ENCODE assay signal across 19 cellular contexts in the genomic region with DNA sequence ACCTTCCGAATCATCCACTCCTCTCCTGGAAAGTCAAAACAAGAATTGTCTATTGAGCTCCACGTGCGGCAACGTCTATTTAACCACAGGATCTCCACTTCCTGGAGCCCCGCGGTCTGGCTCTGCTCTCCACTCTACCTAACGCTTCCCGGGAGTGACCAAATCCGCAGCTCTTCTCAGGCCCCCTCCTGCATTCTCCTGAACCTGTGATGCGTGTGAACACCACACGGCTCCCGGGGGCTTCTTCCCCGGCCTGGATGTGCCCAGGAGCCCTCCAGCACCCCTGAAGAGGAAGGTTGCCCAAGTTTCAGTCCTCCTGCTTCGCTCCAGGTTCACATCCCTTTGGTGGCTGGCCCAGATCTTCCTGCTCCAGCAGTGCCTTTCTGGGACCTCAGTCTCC. TPM values are rescaled to one million over a fixed set of nuclear protein-coding genes. Genes with fewer than 3 reads are reported as not detected.
DNase-seq lines count a peak whose midpoint lies in the region; ATAC-seq, FAIRE-seq and TF ChIP-seq lines count a peak whose summit lies in the region.
"Had no signal": no experiment of that assay in that cellular context is flagged by ENCODE, and none has a peak within 500 bp of the region (broad histone marks: within the 10 kb centered on the region; RNA-seq: fewer than 3 reads in every experiment).

No MANE protein-coding gene starts in this region.

- H2BK5ac ChIP-seq in H1 (ENCODE audit: low read depth, low read length), result no peak overlapping the region

- H3K36me3 ChIP-seq in HUES64 (ENCODE audit: insufficient read depth, low read length) (no peaks in the 10 kb centered on the region), H1 (ENCODE audit: control insufficient read depth in 2 of 4, insufficient read depth in 4 of 4, low read length in 3 of 4) (peaks cover 0 to 7% (median 0%) of the 10 kb centered on the region in 4 experiments; a peak in 1 of 8 replicates)
- H3K36me3 ChIP-seq: SJCRH30 had no signal

- H2AK5ac ChIP-seq in H1 (ENCODE audit: low read depth, low read length), result no peak overlapping the region

- no peaks in the 10 kb centered on the region for H3K79me1 ChIP-seq in H1 (ENCODE audit: low read depth, low read length)

- H3K4me1 ChIP-seq in HUES64 (ENCODE audit: insufficient read depth, low read length), result 0 out of 2 replicates have a peak, but pooled peaks cover 6% of the 10 kb centered on the region
- peaks cover 0 to 18% (median 13%) of the 10 kb centered on the region in 4 experiments; a peak in 6 of 7 replicates for H3K4me1 ChIP-seq in H1 (replicated peaks in 1 of 4; ENCODE audit: control insufficient read depth in 3 of 4, insufficient read depth in 4 of 4, low read length in 3 of 4)
- H3K4me1 ChIP-seq: SJCRH30 had no signal

- DNase-seq in H1 (ENCODE audit: low read depth in 1 of 2, low spot score in 2 of 2), result no peak
- no peak for DNase-seq in mesothelial cell of epicardium (ENCODE audit: low spot score in 2 of 2, unreplicated experiment in 2 of 2)
- no peak for DNase-seq in progenitor cell of endocrine pancreas (ENCODE audit: low spot score, unreplicated experiment)
- DNase-seq in cortex of kidney (lab: John Stamatoyannopoulos, UW), result no peak
- no peak for DNase-seq in NCI-H2081 (lab: John Stamatoyannopoulos, UW)
- DNase-seq in stimulated activated naive CD4-positive, alpha-beta T cell (lab: John Stamatoyannopoulos, UW), result no peak
- DNase-seq: ACHN; CD4-positive, alpha-beta memory T cell; GF-D8; NCI-H1436 treated with DMSO at 0.1 percent for 48 hours; NCI-H226; NCI-H526 treated with DMSO at 0.1 percent for 48 hours; OCI-M1; RPMI8226; SJCRH30 had no signal

- H3K4me3 Mint-ChIP-seq in mesothelial cell of epicardium (peak overlapping the region; percentile 52), progenitor cell of endocrine pancreas (ENCODE audit: low read depth) (peak overlapping the region; percentile 27)
- H3K4me3 Mint-ChIP-seq: B cell; CD4-positive, alpha-beta memory T cell had no signal

- H3K9me3 Mint-ChIP-seq in mesothelial cell of epicardium (no peaks in the 10 kb centered on the region), progenitor cell of endocrine pancreas (ENCODE audit: low read depth) (no peaks in the 10 kb centered on the region)

- H3K23me2 ChIP-seq in H1 (ENCODE audit: low read depth, low read length), result peaks cover 13% of the 10 kb centered on the region; the same call in 1 of the 2 replicates

- peaks cover 81% of the 10 kb centered on the region for H3K27me3 Mint-ChIP-seq in mesothelial cell of epicardium (ENCODE audit: low read depth)
- H3K27me3 Mint-ChIP-seq in progenitor cell of endocrine pancreas, result peaks cover 78% of the 10 kb centered on the region

- H3K27me3 ChIP-seq in HUES64 (ENCODE audit: insufficient read depth, low read length), result peaks cover 100% of the 10 kb centered on the region
- peaks cover 76 to 98% (median 94%) of the 10 kb centered on the region in 4 experiments for H3K27me3 ChIP-seq in H1 (replicated peaks in 1 of 4; ENCODE audit: control insufficient read depth in 3 of 4, extremely low read depth in 1 of 4, insufficient read depth in 3 of 4, low read length in 3 of 4)

- CTCF ChIA-PET in H1 (lab: Charles Lee; ENCODE audit: partially characterized antibody), result interaction anchor here (1.1 to 8.7 kb wide), 9 partner anchors 8 to 34 kb away, joined by 3 to 115 read pairs (median 19); partner anchors contain the start of gene ZNF467

- H3K27ac Mint-ChIP-seq in mesothelial cell of epicardium, result no peak overlapping the region
- H3K27ac Mint-ChIP-seq in progenitor cell of endocrine pancreas, result no peak overlapping the region
- H3K27ac Mint-ChIP-seq: B cell had no signal

- POLR2A ChIA-PET in H1 (lab: Charles Lee; ENCODE audit: partially characterized antibody), result interaction anchor here (1.1 to 1.3 kb wide), 3 partner anchors 8 to 33 kb away, joined by 3 read pairs; no protein-coding TSS in a partner anchor

- no peak for TF ChIP-seq EP300 in H1 (IDR thresholded peaks at IDR 0.05; ENCODE audit: borderline replicate concordance in 1 of 2, low read depth in 2 of 2, low read length in 2 of 2)

- H3K9me3 ChIP-seq in HUES64 (ENCODE audit: insufficient read depth, low read depth, low read length) (no peaks in the 10 kb centered on the region), H1 (ENCODE audit: insufficient read depth in 2 of 2, low read depth in 1 of 2, low read length in 1 of 2) (no peaks in the 10 kb centered on the region; a peak in 1 of 4 replicates)
- H3K9me3 ChIP-seq: SJCRH30 had no signal

- no peak for TF ChIP-seq RAD21 in H1 (IDR thresholded peaks at IDR 0.05 in 1 of 2, conservative IDR thresholded peaks at IDR 0.05 in 1 of 2; ENCODE audit: low read depth in 2 of 2, low read length in 2 of 2)

- H4K91ac ChIP-seq in H1 (replicated peaks; ENCODE audit: insufficient read length, low read length), result no peak overlapping the region

- 21% methylated on average over 14 of the region's 14 CpGs for WGBS in HUES64
- 25% methylated on average over 14 of the region's 14 CpGs; no CpG with 5 or more reads in 1 of the 2 experiments for WGBS in H1 (ENCODE audit: extremely low coverage in 1 of 2, insufficient coverage in 1 of 2, insufficient read length in 1 of 2, insufficient replicate concordance in 2 of 2, low coverage in 1 of 2, low lambda C conversion rate in 2 of 2, missing lambda C conversion rate in 1 of 2), 2 experiments

- H3K36me3 Mint-ChIP-seq in mesothelial cell of epicardium, result peaks cover 48% of the 10 kb centered on the region
- H3K36me3 Mint-ChIP-seq in progenitor cell of endocrine pancreas (ENCODE audit: insufficient read depth), result peaks cover 27% of the 10 kb centered on the region

- H3K56ac ChIP-seq in H1 (replicated peaks; ENCODE audit: insufficient read length, low read depth, low read length), result no peak overlapping the region

- H3K27ac ChIP-seq in HUES64 (ENCODE audit: low read depth, low read length) (no peak overlapping the region), H1 (ENCODE audit: low read depth, low read length) (no peak overlapping the region)
- H3K27ac ChIP-seq: SJCRH30 had no signal

- no peak for TF ChIP-seq POLR2A in H1 (IDR thresholded peaks at IDR 0.05; ENCODE audit: control extremely low read depth in 1 of 2, low read depth in 2 of 2, low read length in 2 of 2)

- no peaks in the 10 kb centered on the region for H3K79me2 ChIP-seq in H1 (ENCODE audit: control insufficient read depth in 1 of 2, insufficient read depth in 2 of 2, low read length in 2 of 2)

- H2BK15ac ChIP-seq in H1 (ENCODE audit: low read length), result no peak overlapping the region

- ATAC-seq in HG03521 (IDR thresholded peaks at IDR 0.05; ENCODE audit: unreplicated experiment), result no peak

- no peak overlapping the region for H2AFZ ChIP-seq in H1 (ENCODE audit: low read length)

- no peak overlapping the region for H2BK20ac ChIP-seq in H1 (ENCODE audit: low read length)

- H3K14ac ChIP-seq in H1 (ENCODE audit: insufficient read length), result no peak overlapping the region

- H4K5ac ChIP-seq in H1 (ENCODE audit: insufficient read length, low read depth, low read length), result no peak overlapping the region

- FAIRE-seq in H1 (lab: Jason Lieb, UNC), result no peak
- FAIRE-seq: D721Med had no signal

- H3K4me2 ChIP-seq in H1 (ENCODE audit: insufficient read depth in 1 of 2, low read depth in 2 of 2, low read length in 2 of 2), result peak overlapping the region; percentile 63 to 80

- H3K9ac ChIP-seq in HUES64 (ENCODE audit: low read depth, low read length), result no peak overlapping the region
- no peak overlapping the region for H3K9ac ChIP-seq in H1 (replicated peaks in 1 of 4; ENCODE audit: extremely low read depth in 1 of 4, low read depth in 3 of 4, low read length in 3 of 4)

- H3K23ac ChIP-seq in H1 (ENCODE audit: insufficient read length), result no peak overlapping the region

- peak overlapping the region; percentile 43 for H3K4me3 ChIP-seq in HUES64 (ENCODE audit: low read length)
- H3K4me3 ChIP-seq in H1 (ENCODE audit: extremely low read depth in 1 of 4, insufficient read depth in 2 of 4, low read depth in 3 of 4, low read length in 4 of 4), result peak overlapping the region; percentile 1 to 56 (median 38); a peak in 4 of 8 replicates
- H3K4me3 ChIP-seq: SJCRH30 had no signal

- H3K4me1 Mint-ChIP-seq in mesothelial cell of epicardium (peaks cover 22% of the 10 kb centered on the region), progenitor cell of endocrine pancreas (ENCODE audit: low read depth) (peaks cover 11% of the 10 kb centered on the region)

- no peak overlapping the region for H3K18ac ChIP-seq in H1 (ENCODE audit: extremely low read depth, low read length)

- H4K8ac ChIP-seq in H1 (ENCODE audit: extremely low read depth, insufficient read depth, low read length), result no peak overlapping the region

- H2BK12ac ChIP-seq in H1 (ENCODE audit: low read depth, low read length), result no peak overlapping the region

- peaks cover 7 to 14% of the 10 kb centered on the region in 2 experiments for H4K20me1 ChIP-seq in H1 (replicated peaks in 1 of 2; ENCODE audit: control insufficient read depth in 1 of 2, insufficient read depth in 2 of 2, low read length in 2 of 2)

- TF ChIP-seq CTCF in H1 (IDR thresholded peaks at IDR 0.05; ENCODE audit: control extremely low read depth in 1 of 3, insufficient read depth in 1 of 3, low read depth in 1 of 3, low read length in 3 of 3) (no peak), mesothelial cell of epicardium (IDR thresholded peaks at IDR 0.05; ENCODE audit: unreplicated experiment) (no peak), progenitor cell of endocrine pancreas (IDR thresholded peaks at IDR 0.05; ENCODE audit: unreplicated experiment) (no peak)

- H2BK120ac ChIP-seq in H1 (replicated peaks; ENCODE audit: low read depth, low read length), result no peak overlapping the region

- H3K4ac ChIP-seq in H1 (replicated peaks; ENCODE audit: insufficient read length, low read depth, low read length), result no peak overlapping the region

TF ChIP-seq in H1, 55 proteins besides CTCF, POLR2A, EP300 and RAD21 (continues in another document):
- 0 out of 2 replicates have a peak, but pooled peaks have one; percentile 1 for TF ChIP-seq SUZ12 (IDR thresholded peaks at IDR 0.05; ENCODE audit: low read length)

RNA-seq across cellular contexts. Expression of gene ZNF467, which starts 7.2 kb away (rescaled TPM):
- 1.0 TPM for polyA plus RNA-seq in HUES64 (2013, experiment 1 of 2)
- polyA plus RNA-seq in HUES64 (2013, experiment 2 of 2), result 1.1 TPM
- total RNA-seq in H1 (2021; fragmentation: NEBNext Ultra II Directional; extraction: Animal tissue kit (Norgen Biotek cat#: 25700)), result 0.40 and 0.50 TPM in 2 replicates
- polyA plus RNA-seq in H1 (2011; rRNA removed), result 0.51 and 0.89 TPM in 2 replicates
- polyA plus RNA-seq in H1 (2011; cell fraction: cytosol; rRNA removed), result 0.44 TPM
- 1.7 TPM for polyA plus RNA-seq in H1 (2011; cell fraction: nucleus; rRNA removed)
- 0.36 to 0.89 TPM (median 0.75 TPM) in 4 replicates for polyA plus RNA-seq in H1 (2012, experiment 1 of 2)
- polyA plus RNA-seq in H1 (2012, experiment 2 of 2), result 0.35 TPM
- 0.20 TPM for polyA plus RNA-seq in H1 (2013, experiment 1 of 2)
- 0.13 TPM for polyA plus RNA-seq in H1 (2013, experiment 2 of 2)
- 0.05 and 0.13 TPM in 2 replicates for polyA minus RNA-seq in H1 (2011; rRNA and poly(A)+ RNA removed)
- polyA minus RNA-seq in H1 (2011; cell fraction: cytosol; rRNA and poly(A)+ RNA removed), result not detected
- polyA minus RNA-seq in H1 (2011; cell fraction: nucleus; rRNA and poly(A)+ RNA removed), result 0.70 TPM
- total RNA-seq in mesothelial cell of epicardium (35.3 to 38.9 TPM (median 38.0 TPM) in 3 replicates), progenitor cell of endocrine pancreas (14.8 and 16.1 TPM in 2 replicates)
- total RNA-seq: SJCRH30 had no signal

Comparison
In these comparisons a context has a peak if more than half of its experiments do, and no peak if none do; other contexts are left out.
1. RNA of gene ZNF467, which starts 7.2 kb away (total RNA-seq): 35.3 to 38.9 TPM in mesothelial cell of epicardium and 14.8 to 16.1 TPM in progenitor cell of endocrine pancreas; 0.40 to 0.50 TPM in H1; every median in the first group is over 10 times any median in the second.